In genomic region chr5:10709409-10709808, GRCh38 we compare ENCODE assay signal across 23 cellular contexts.
"Had no signal": no experiment of that assay in that cellular context is flagged by ENCODE, and none has a peak within 500 bp of the region (broad histone marks: within the 10 kb centered on the region; RNA-seq: fewer than 3 reads in every experiment).

No MANE protein-coding gene starts in this region.

- DNase-seq: activated CD4-positive, alpha-beta T cell treated with anti-CD3 and anti-CD28 coated beads for 4 hours; activated CD8-positive, alpha-beta memory T cell treated with anti-CD3 and anti-CD28 coated beads, Interleukin-2, amount 50 U/mL, for 48 hours; activated CD8-positive, alpha-beta T cell treated with anti-CD3 and anti-CD28 coated beads, Interleukin-2, amount 10 ng/mL, durations not matched to agents 7 days and 5 days; activated naive CD4-positive, alpha-beta T cell treated with anti-CD3 and anti-CD28 coated beads, Interleukin-2, amount 50 U/mL, for 16 hours; activated naive CD8-positive, alpha-beta T cell treated with anti-CD3 and anti-CD28 coated beads, Interleukin-2, amount 10 ng/mL, durations not matched to agents 7 days and 5 days; activated T-cell treated with anti-CD3 and anti-CD28 coated beads, Interleukin-2, amount 50 U/mL, for 1 hour; adrenal gland; anterior cingulate cortex; MG63; NCI-H1105; NCI-H1436; NCI-H187; NCI-H2081; NCI-H524; PC-9; Right ventricle myocardium superior; RPMI8226; SJCRH30; SK-N-SH; T-helper 1 cell; WERI-Rb-1 had no signal

- ATAC-seq: activated CD4-positive, CD25-positive, alpha-beta regulatory T cell treated with anti-CD3 and anti-CD28 coated beads, Interleukin-2, amount 50 U/mL, for 24 hours; activated CD8-positive, alpha-beta T cell treated with anti-CD3 and anti-CD28 coated beads, Interleukin-2, amount 10 ng/mL, durations not matched to agents 7 days and 5 days had no signal

- H3K9ac ChIP-seq: KMS-11, SK-N-SH had no signal

- H3K9me2 ChIP-seq: SK-N-SH had no signal

- H2AFZ ChIP-seq: PC-9 had no signal

- H3K27ac ChIP-seq: adrenal gland, KMS-11, SJCRH30, WERI-Rb-1 had no signal

- H3K27me3 ChIP-seq: adrenal gland, MG63, SJCRH30 had no signal

- H3K9me3 ChIP-seq: adrenal gland, MG63, SJCRH30, SK-N-SH had no signal

- H3K36me3 ChIP-seq: adrenal gland, SJCRH30 had no signal

- H3K4me1 ChIP-seq: adrenal gland had no signal

- H3K4me3 ChIP-seq: adrenal gland, MG63, PC-9, SJCRH30 had no signal

- H3K4me2 ChIP-seq: KMS-11, PC-9, SK-N-SH had no signal
